In the genomic region with DNA sequence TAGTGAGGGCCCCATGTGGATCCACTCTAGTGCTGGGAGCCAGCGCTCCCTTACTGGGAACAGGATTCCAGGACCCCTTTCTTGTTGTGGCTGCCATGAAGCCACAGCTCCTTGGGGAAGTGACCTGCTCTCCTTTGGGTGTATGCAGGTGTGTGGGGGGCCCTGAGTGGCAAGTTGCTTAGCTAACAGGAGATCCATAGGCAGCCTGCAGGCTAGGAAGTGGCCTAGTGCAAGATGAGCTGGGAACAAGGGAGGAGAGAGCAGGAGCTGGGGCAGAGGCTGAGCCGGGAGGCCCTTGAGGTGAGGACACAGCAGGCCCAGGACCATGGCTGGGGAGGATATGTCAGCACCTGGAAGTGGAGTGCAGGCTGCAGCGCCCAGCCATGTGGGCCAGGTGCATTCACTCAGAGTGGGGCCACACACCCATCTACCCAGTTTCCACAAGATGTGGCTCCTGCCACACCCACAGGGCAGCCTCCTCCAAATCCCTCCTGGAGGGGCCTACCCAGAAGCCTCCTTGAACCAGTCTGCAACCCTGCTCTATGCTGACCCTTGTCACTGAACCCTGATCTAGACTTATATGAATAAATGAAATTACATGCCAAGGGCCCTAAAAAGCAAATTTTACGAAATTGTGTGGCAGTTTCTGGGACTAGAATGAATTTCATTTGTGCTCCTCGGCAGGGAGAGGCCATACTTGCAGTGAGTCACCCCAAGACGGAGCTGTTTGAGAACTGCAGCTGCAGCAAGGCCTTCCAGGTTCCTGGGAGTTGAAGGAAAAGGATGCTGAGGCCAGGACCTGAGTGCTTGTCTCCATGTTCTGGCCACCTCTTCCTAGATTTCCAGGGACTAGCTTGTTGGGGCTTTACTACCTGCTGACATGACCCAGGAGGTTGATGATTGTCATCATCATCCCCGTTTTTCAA, we compare ENCODE assay signal across 1 cellular context.
TF ChIP-seq lines count a peak whose summit lies in the region.

No MANE protein-coding gene starts in this region.

TF ChIP-seq in HepG2, 621 proteins besides CTCF, POLR2A, EP300 and RAD21:
- TF ChIP-seq, protein P1, sequence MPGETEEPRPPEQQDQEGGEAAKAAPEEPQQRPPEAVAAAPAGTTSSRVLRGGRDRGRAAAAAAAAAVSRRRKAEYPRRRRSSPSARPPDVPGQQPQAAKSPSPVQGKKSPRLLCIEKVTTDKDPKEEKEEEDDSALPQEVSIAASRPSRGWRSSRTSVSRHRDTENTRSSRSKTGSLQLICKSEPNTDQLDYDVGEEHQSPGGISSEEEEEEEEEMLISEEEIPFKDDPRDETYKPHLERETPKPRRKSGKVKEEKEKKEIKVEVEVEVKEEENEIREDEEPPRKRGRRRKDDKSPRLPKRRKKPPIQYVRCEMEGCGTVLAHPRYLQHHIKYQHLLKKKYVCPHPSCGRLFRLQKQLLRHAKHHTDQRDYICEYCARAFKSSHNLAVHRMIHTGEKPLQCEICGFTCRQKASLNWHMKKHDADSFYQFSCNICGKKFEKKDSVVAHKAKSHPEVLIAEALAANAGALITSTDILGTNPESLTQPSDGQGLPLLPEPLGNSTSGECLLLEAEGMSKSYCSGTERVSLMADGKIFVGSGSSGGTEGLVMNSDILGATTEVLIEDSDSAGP (CRISPR knock-in tag; IDR thresholded peaks at IDR 0.05; ENCODE audit: borderline replicate concordance): no peak
- no peak for TF ChIP-seq ZFAT (CRISPR knock-in tag; conservative IDR thresholded peaks at IDR 0.05)
- TF ChIP-seq POLR2G (IDR thresholded peaks at IDR 0.05; ENCODE audit: low read depth, low read length): peak; percentile 28
- TF ChIP-seq AGO1 (IDR thresholded peaks at IDR 0.05; ENCODE audit: low read depth, low read length, poor library complexity, severe bottlenecking): peak; percentile 51
- TF ChIP-seq ZNF660 (CRISPR knock-in tag; IDR thresholded peaks at IDR 0.05; ENCODE audit: borderline replicate concordance, low read depth): no peak
- TF ChIP-seq, protein P2, sequence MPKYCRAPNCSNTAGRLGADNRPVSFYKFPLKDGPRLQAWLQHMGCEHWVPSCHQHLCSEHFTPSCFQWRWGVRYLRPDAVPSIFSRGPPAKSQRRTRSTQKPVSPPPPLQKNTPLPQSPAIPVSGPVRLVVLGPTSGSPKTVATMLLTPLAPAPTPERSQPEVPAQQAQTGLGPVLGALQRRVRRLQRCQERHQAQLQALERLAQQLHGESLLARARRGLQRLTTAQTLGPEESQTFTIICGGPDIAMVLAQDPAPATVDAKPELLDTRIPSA (CRISPR knock-in tag; IDR thresholded peaks at IDR 0.05; ENCODE audit: borderline replicate concordance): no peak
- no peak for TF ChIP-seq ZFP37 (CRISPR knock-in tag; IDR thresholded peaks at IDR 0.05; ENCODE audit: borderline replicate concordance)
- TF ChIP-seq ZC3H13 (CRISPR knock-in tag; IDR thresholded peaks at IDR 0.05): peak; percentile 36; the same call in 1 of the 2 replicates
- TF ChIP-seq, protein P3, sequence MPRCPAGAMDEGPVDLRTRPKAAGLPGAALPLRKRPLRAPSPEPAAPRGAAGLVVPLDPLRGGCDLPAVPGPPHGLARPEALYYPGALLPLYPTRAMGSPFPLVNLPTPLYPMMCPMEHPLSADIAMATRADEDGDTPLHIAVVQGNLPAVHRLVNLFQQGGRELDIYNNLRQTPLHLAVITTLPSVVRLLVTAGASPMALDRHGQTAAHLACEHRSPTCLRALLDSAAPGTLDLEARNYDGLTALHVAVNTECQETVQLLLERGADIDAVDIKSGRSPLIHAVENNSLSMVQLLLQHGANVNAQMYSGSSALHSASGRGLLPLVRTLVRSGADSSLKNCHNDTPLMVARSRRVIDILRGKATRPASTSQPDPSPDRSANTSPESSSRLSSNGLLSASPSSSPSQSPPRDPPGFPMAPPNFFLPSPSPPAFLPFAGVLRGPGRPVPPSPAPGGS (CRISPR knock-in tag; IDR thresholded peaks at IDR 0.05): no peak
- TF ChIP-seq POLR2AphosphoS5 (IDR thresholded peaks at IDR 0.05; ENCODE audit: low read depth, low read length): peak; percentile 53
- TF ChIP-seq, protein P4, sequence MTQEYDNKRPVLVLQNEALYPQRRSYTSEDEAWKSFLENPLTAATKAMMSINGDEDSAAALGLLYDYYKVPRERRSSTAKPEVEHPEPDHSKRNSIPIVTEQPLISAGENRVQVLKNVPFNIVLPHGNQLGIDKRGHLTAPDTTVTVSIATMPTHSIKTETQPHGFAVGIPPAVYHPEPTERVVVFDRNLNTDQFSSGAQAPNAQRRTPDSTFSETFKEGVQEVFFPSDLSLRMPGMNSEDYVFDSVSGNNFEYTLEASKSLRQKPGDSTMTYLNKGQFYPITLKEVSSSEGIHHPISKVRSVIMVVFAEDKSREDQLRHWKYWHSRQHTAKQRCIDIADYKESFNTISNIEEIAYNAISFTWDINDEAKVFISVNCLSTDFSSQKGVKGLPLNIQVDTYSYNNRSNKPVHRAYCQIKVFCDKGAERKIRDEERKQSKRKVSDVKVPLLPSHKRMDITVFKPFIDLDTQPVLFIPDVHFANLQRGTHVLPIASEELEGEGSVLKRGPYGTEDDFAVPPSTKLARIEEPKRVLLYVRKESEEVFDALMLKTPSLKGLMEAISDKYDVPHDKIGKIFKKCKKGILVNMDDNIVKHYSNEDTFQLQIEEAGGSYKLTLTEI (CRISPR knock-in tag; conservative IDR thresholded peaks at IDR 0.05): no peak
- peak; percentile 88 for TF ChIP-seq RBM22 (optimal IDR thresholded peaks at IDR 0.05; ENCODE audit: low read length)
